Comparison of ENCODE assay signal across 23 cellular contexts in genomic region chr15:63169796-63170195, GRCh38.
"Had no signal": no experiment of that assay in that cellular context is flagged by ENCODE, and none has a peak within 500 bp of the region (broad histone marks: within the 10 kb centered on the region; RNA-seq: fewer than 3 reads in every experiment).

No MANE protein-coding gene starts in this region.

- H3K4me3 Mint-ChIP-seq: activated CD4-positive, alpha-beta memory T cell treated with anti-CD3 and anti-CD28 coated beads, Interleukin-2, amount 10 ng/mL, durations not matched to agents 7 days and 5 days; activated naive CD8-positive, alpha-beta T cell treated with anti-CD3 and anti-CD28 coated beads, Interleukin-2, amount 10 ng/mL, durations not matched to agents 7 days and 5 days; endodermal cell; mesothelial cell of epicardium; naive B cell; neural crest cell had no signal

- ATAC-seq: foreskin keratinocyte, left lobe of liver, sciatic nerve had no signal

- H3K36me3 ChIP-seq: ovary, stomach, upper lobe of left lung had no signal

- H3K4me3 ChIP-seq: ovary, smooth muscle cell, stomach, upper lobe of left lung had no signal

- H3K36me3 Mint-ChIP-seq: activated naive CD8-positive, alpha-beta T cell treated with anti-CD3 and anti-CD28 coated beads, Interleukin-2, amount 10 ng/mL, durations not matched to agents 7 days and 5 days; mesothelial cell of epicardium; naive B cell had no signal

- H3K4me2 ChIP-seq: smooth muscle cell had no signal

- H3K9me3 Mint-ChIP-seq: activated CD4-positive, alpha-beta memory T cell treated with anti-CD3 and anti-CD28 coated beads, Interleukin-2, amount 10 ng/mL, durations not matched to agents 7 days and 5 days; activated naive CD8-positive, alpha-beta T cell treated with anti-CD3 and anti-CD28 coated beads, Interleukin-2, amount 10 ng/mL, durations not matched to agents 7 days and 5 days; activated T-helper 2 cell treated with anti-CD3 and anti-CD28 coated beads, Interferon-gamma antibody, Interleukin-2, Interleukin-4, amounts not matched to agents 10 μg/mL and 5 μg/mL and 100 μg/mL, durations not matched to agents 14 hours and 24 hours and 36 hours; endodermal cell; mesothelial cell of epicardium; naive B cell; neural crest cell had no signal

- DNase-seq: activated CD4-positive, alpha-beta memory T cell treated with anti-CD3 and anti-CD28 coated beads, Interleukin-2, amount 10 ng/mL, durations not matched to agents 7 days and 5 days; activated CD4-positive, alpha-beta T cell treated with anti-CD3 and anti-CD28 coated beads for 48 hours; activated CD4-positive, CD25-positive, alpha-beta regulatory T cell; activated naive CD4-positive, alpha-beta T cell treated with Interleukin-2 at 50 U/mL for 16 hours; activated naive CD8-positive, alpha-beta T cell treated with anti-CD3 and anti-CD28 coated beads, Interleukin-2, amount 10 ng/mL, durations not matched to agents 7 days and 5 days; activated T-cell treated with anti-CD3 and anti-CD28 coated beads, Interleukin-2, amount 50 U/mL, for 1 hour; endodermal cell; foreskin keratinocyte; glutamatergic neuron; naive B cell; ovary; stimulated activated CD4-positive, alpha-beta T cell treated with anti-CD3 and anti-CD28 coated beads, Interleukin-4, amount 100 ng/mL, for 1 hour; stomach; T-helper 1 cell; T-helper 9 cell; upper lobe of left lung had no signal

- H3K27ac Mint-ChIP-seq: activated CD4-positive, alpha-beta memory T cell treated with anti-CD3 and anti-CD28 coated beads, Interleukin-2, amount 10 ng/mL, durations not matched to agents 7 days and 5 days; activated naive CD8-positive, alpha-beta T cell treated with anti-CD3 and anti-CD28 coated beads, Interleukin-2, amount 10 ng/mL, durations not matched to agents 7 days and 5 days; activated T-helper 2 cell treated with anti-CD3 and anti-CD28 coated beads, Interferon-gamma antibody, Interleukin-2, Interleukin-4, amounts not matched to agents 10 μg/mL and 5 μg/mL and 100 μg/mL, durations not matched to agents 14 hours and 24 hours and 36 hours; endodermal cell; mesothelial cell of epicardium; naive B cell had no signal

- H3K4me1 ChIP-seq: foreskin keratinocyte, stomach, upper lobe of left lung had no signal

- H3K27ac ChIP-seq: epithelial cell of prostate, foreskin keratinocyte, ovary, stomach, upper lobe of left lung had no signal

- H3K27me3 ChIP-seq: foreskin keratinocyte, ovary, stomach, upper lobe of left lung had no signal

- H3K4me1 Mint-ChIP-seq: activated CD4-positive, alpha-beta memory T cell treated with anti-CD3 and anti-CD28 coated beads, Interleukin-2, amount 10 ng/mL, durations not matched to agents 7 days and 5 days; mesothelial cell of epicardium; naive B cell had no signal

- H3K9me3 ChIP-seq: ovary, stomach, upper lobe of left lung had no signal
